In the genomic region with DNA sequence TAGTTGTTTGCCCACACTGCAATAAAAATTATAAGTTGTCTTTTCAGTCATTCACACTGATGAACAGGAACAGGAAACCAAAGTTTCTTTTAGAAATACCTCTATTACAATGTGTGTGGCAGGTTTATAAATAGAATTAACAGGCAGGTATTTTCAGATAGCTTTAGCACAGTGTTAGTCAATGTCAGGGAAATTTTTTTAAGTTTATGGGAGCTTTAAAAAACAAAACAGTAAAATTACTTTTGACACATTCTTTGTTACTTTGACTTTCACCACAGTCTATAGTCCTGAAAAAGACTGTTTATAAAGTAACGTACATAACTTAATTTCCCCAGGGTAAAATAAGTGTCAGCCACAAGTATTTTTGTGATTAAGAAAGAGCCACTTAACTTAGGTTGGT, we compare ENCODE assay signal across 17 cellular contexts. TPM values are rescaled to one million over a fixed set of nuclear protein-coding genes. Genes with fewer than 3 reads are reported as not detected.
DNase-seq lines count a peak whose midpoint lies in the region; ATAC-seq lines count a peak whose summit lies in the region.
"Had no signal": no experiment of that assay in that cellular context is flagged by ENCODE, and none has a peak within 500 bp of the region (broad histone marks: within the 10 kb centered on the region; RNA-seq: fewer than 3 reads in every experiment).

No MANE protein-coding gene starts in this region.

- DNase-seq in memory B cell (ENCODE audit: low spot score in 2 of 2) = no peak
- DNase-seq in NCI-H1417 (lab: John Stamatoyannopoulos, UW) = no peak
- no peak for DNase-seq in NCI-H510A treated with DMSO at 0.1 percent for 48 hours (lab: John Stamatoyannopoulos, UW)
- no peak for DNase-seq in naive thymus-derived CD4-positive, alpha-beta T cell
- DNase-seq in GDM1 (lab: John Stamatoyannopoulos, UW) = no peak
- DNase-seq: Caco-2; MG63; SIG-M5; stimulated activated CD4-positive, alpha-beta T cell treated with anti-CD3 and anti-CD28 coated beads, Interleukin-2, amount 100 ng/mL, for 24 hours; stimulated activated naive CD8-positive, alpha-beta T cell treated with anti-CD3 and anti-CD28 coated beads, Interleukin-15, Interleukin-2, amounts not matched to agents 100 U/mL and 50 U/mL, for 24 hours had no signal

- no peak overlapping the region for H3K27ac ChIP-seq in naive thymus-derived CD4-positive, alpha-beta T cell (ENCODE audit: low read depth, low read length)
- H3K27ac ChIP-seq: prostate gland had no signal

- H3K27me3 ChIP-seq in naive thymus-derived CD4-positive, alpha-beta T cell (ENCODE audit: control insufficient read depth in 2 of 2, insufficient read depth in 2 of 2, low read length in 2 of 2) = no peaks in the 10 kb centered on the region
- H3K27me3 ChIP-seq: MG63 had no signal

- H3K4me1 Mint-ChIP-seq in memory B cell = peaks cover 15% of the 10 kb centered on the region
- peaks cover 0 to 9% (median 3%) of the 10 kb centered on the region in 7 donors for H3K4me1 Mint-ChIP-seq in naive thymus-derived CD4-positive, alpha-beta T cell

- H3K4me1 ChIP-seq in naive thymus-derived CD4-positive, alpha-beta T cell (ENCODE audit: control insufficient read depth in 2 of 2, insufficient read depth in 2 of 2, low read length in 2 of 2) = no peaks in the 10 kb centered on the region
- H3K4me1 ChIP-seq: prostate gland had no signal

- POLR2A ChIA-PET in naive thymus-derived CD4-positive, alpha-beta T cell (lab: Charles Lee) = no interaction called here

- intact Hi-C loops in naive thymus-derived CD4-positive, alpha-beta T cell (cut with micrococcal nuclease) = no loop called here

- no peak overlapping the region for H3K4me3 ChIP-seq in naive thymus-derived CD4-positive, alpha-beta T cell (ENCODE audit: low read length)
- H3K4me3 ChIP-seq: MG63, prostate gland had no signal

- no peaks in the 10 kb centered on the region for H3K27me3 Mint-ChIP-seq in memory B cell
- no peaks in the 10 kb centered on the region for H3K27me3 Mint-ChIP-seq in naive thymus-derived CD4-positive, alpha-beta T cell

- H3K9me3 ChIP-seq in naive thymus-derived CD4-positive, alpha-beta T cell (ENCODE audit: control insufficient read depth in 2 of 3, low read length in 3 of 3) = peaks cover 0 to 9% (median 0%) of the 10 kb centered on the region in 3 experiments
- H3K9me3 ChIP-seq: prostate gland had no signal

- H3K27ac Mint-ChIP-seq in memory B cell = no peak overlapping the region
- H3K27ac Mint-ChIP-seq in naive thymus-derived CD4-positive, alpha-beta T cell = no peak overlapping the region
- H3K27ac Mint-ChIP-seq: activated T-helper 1 cell treated with anti-CD3 and anti-CD28 coated beads, Interleukin-12 subunit alpha, Interleukin-12 subunit beta, Interleukin-2, Interleukin-4 antibody, amounts not matched to agents 30 ng/mL and 10 ng/mL and 1 ng/mL, durations not matched to agents 14 hours and 24 hours and 36 hours; mesothelial cell of epicardium; WTC11 had no signal

- peak; percentile 55 for ATAC-seq in GM19025 (IDR thresholded peaks at IDR 0.05; ENCODE audit: low read depth, unreplicated experiment)
- ATAC-seq in GM21737 (IDR thresholded peaks at IDR 0.05; ENCODE audit: unreplicated experiment) = peak; percentile 81
- peak; percentile 83 for ATAC-seq in HG03139 (IDR thresholded peaks at IDR 0.05; ENCODE audit: unreplicated experiment)
- no peak for ATAC-seq in memory B cell (ENCODE audit: low read depth)
- no peak for ATAC-seq in naive thymus-derived CD4-positive, alpha-beta T cell
- ATAC-seq: stimulated activated naive CD8-positive, alpha-beta T cell treated with anti-CD3 and anti-CD28 coated beads, Interleukin-15, Interleukin-2, amounts not matched to agents 100 U/mL and 50 U/mL, for 24 hours; WTC11 had no signal

- H3K36me3 Mint-ChIP-seq in memory B cell = peaks cover 7% of the 10 kb centered on the region
- H3K36me3 Mint-ChIP-seq in naive thymus-derived CD4-positive, alpha-beta T cell = peaks cover 0 to 9% (median 4%) of the 10 kb centered on the region in 5 donors

- peaks cover 2% of the 10 kb centered on the region for H3K9me3 Mint-ChIP-seq in memory B cell
- H3K9me3 Mint-ChIP-seq in naive thymus-derived CD4-positive, alpha-beta T cell = peaks cover 0 to 16% (median 4%) of the 10 kb centered on the region in 11 donors
- H3K9me3 Mint-ChIP-seq: activated T-helper 1 cell treated with anti-CD3 and anti-CD28 coated beads, Interleukin-12 subunit alpha, Interleukin-12 subunit beta, Interleukin-2, Interleukin-4 antibody, amounts not matched to agents 30 ng/mL and 10 ng/mL and 1 ng/mL, durations not matched to agents 14 hours and 24 hours and 36 hours had no signal

- CTCF ChIA-PET in naive thymus-derived CD4-positive, alpha-beta T cell (lab: Charles Lee) = no interaction called here

- H3K4me3 Mint-ChIP-seq in memory B cell = peak overlapping the region; percentile 6
- H3K4me3 Mint-ChIP-seq in naive thymus-derived CD4-positive, alpha-beta T cell = no peak overlapping the region
- H3K4me3 Mint-ChIP-seq: activated T-helper 1 cell treated with anti-CD3 and anti-CD28 coated beads, Interleukin-12 subunit alpha, Interleukin-12 subunit beta, Interleukin-2, Interleukin-4 antibody, amounts not matched to agents 30 ng/mL and 10 ng/mL and 1 ng/mL, durations not matched to agents 14 hours and 24 hours and 36 hours; mesothelial cell of epicardium; WTC11 had no signal

- H3K36me3 ChIP-seq in naive thymus-derived CD4-positive, alpha-beta T cell (ENCODE audit: control insufficient read depth in 2 of 3, insufficient read depth in 3 of 3, low read length in 3 of 3) = no peaks in the 10 kb centered on the region
- H3K36me3 ChIP-seq: MG63, prostate gland had no signal

RNA-seq across cellular contexts. Expression of a gene that starts 38.1 kb away (rescaled TPM):
- total RNA-seq in naive thymus-derived CD4-positive, alpha-beta T cell = 1 to 10 TPM; 1.3 to 4.1 (median 3.5) TPM
- polyA plus RNA-seq in naive thymus-derived CD4-positive, alpha-beta T cell = 1 to 10 TPM; 5.9 to 6.8 TPM

RNA-seq across cellular contexts. Expression of a gene that starts 38.9 kb away (rescaled TPM):
- 10 to 100 TPM; 31.5 to 69.8 (median 45.0) TPM for total RNA-seq in naive thymus-derived CD4-positive, alpha-beta T cell
- 10 to 100 TPM; 76.4 to 85.0 TPM for polyA plus RNA-seq in naive thymus-derived CD4-positive, alpha-beta T cell

Comparison
In these comparisons a context has a peak if more than half of its experiments do, and no peak if none do; other contexts are left out.
1. ATAC-seq: peak in GM19025 (single experiment), GM21737 (single experiment) and HG03139 (single experiment); none in memory B cell (single experiment) and naive thymus-derived CD4-positive, alpha-beta T cell (single experiment).